Comparison of ENCODE assay signal across 9 cellular contexts in the genomic region with DNA sequence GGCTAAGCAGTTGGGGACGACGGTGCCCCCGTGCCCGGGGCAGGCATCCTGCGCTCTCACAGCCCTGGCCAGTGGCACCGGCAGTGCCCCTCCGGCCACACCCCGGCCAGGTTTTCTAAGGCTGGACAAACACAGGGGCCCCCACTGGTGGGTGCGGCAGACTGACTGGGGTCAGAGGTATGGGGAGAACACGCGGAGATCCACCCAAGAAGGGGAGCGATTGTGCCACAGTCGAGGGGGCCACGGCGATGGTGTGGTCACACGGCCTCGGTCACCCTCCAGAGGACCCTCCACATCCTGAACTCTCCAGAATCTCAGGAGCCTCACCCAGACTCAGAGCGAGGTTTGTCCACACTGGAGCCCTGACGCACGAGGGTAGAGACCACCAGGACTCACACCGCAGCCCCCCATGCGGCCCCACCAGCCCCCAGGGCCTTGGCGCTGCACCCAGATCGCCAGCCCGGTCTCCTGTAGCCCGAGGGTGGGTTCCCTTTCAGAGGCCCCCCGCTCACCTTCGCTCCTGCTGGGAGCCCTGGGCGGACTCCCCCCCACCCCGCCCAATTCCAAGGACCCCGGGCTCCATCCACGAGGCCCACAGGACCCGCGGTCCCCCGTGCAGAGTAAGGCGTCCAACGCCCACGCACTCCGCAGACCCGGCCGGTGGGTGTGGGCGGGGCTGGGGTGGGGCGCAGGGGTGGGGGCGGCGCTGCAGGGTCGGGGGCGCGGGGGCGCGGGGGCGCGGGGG. TPM values are rescaled to one million over a fixed set of nuclear protein-coding genes. Genes with fewer than 3 reads are reported as not detected.
DNase-seq lines count a peak whose midpoint lies in the region; ATAC-seq, FAIRE-seq and TF ChIP-seq lines count a peak whose summit lies in the region.
"Had no signal": no experiment of that assay in that cellular context is flagged by ENCODE, and none has a peak within 500 bp of the region (broad histone marks: within the 10 kb centered on the region; RNA-seq: fewer than 3 reads in every experiment).

No MANE protein-coding gene starts in this region.

- peaks cover 34% of the 10 kb centered on the region for H3K4me1 ChIP-seq in CD4-positive, alpha-beta memory T cell (ENCODE audit: insufficient read depth, low read length)

- no peaks in the 10 kb centered on the region for H3K27me3 Mint-ChIP-seq in CD4-positive, alpha-beta memory T cell

- no peaks in the 10 kb centered on the region for H3K36me3 ChIP-seq in CD4-positive, alpha-beta memory T cell (ENCODE audit: insufficient read depth, low read length)
- H3K36me3 ChIP-seq: pancreas had no signal

- ATAC-seq in HG02588 (IDR thresholded peaks at IDR 0.05; ENCODE audit: unreplicated experiment) (peak; percentile 8), omental fat pad (ENCODE audit: low FRiP score) (peak; percentile 12), HG02678 (IDR thresholded peaks at IDR 0.05; ENCODE audit: unreplicated experiment) (no peak)

- peak overlapping the region; percentile 82 to 95 (median 90) for H3K27ac Mint-ChIP-seq in CD4-positive, alpha-beta memory T cell

- peak overlapping the region; percentile 46 for H3K27ac ChIP-seq in CD4-positive, alpha-beta memory T cell (ENCODE audit: low read depth, low read length)
- H3K27ac ChIP-seq in coronary artery: peak overlapping the region in 1 of 2 donors; percentile 87

- no peaks in the 10 kb centered on the region for H3K9me3 ChIP-seq in CD4-positive, alpha-beta memory T cell (ENCODE audit: control insufficient read depth in 1 of 2, low read length in 2 of 2)
- H3K9me3 ChIP-seq: pancreas had no signal

- CTCF ChIA-PET in CD4-positive, alpha-beta memory T cell (lab: Charles Lee; ENCODE audit: partially characterized antibody): interaction anchor here (0.9 to 1.9 kb wide), 6 partner anchors 8 to 35 kb away, joined by 3 to 6 read pairs (median 4); no protein-coding TSS in a partner anchor

- TF ChIP-seq POLR2A in H54 (IDR thresholded peaks at IDR 0.05; ENCODE audit: low read depth, low read length): no peak

- peak overlapping the region; percentile 6 to 50 for H3K4me3 ChIP-seq in CD4-positive, alpha-beta memory T cell (ENCODE audit: low read length in 2 of 2)
- H3K4me3 ChIP-seq in coronary artery: peak overlapping the region; percentile 75

- intact Hi-C loops in CD4-positive, alpha-beta memory T cell (cut with micrococcal nuclease): loop anchor here (1.0 to 5.0 kb wide), 2 partner anchors 16 to 81 kb away; no protein-coding TSS in a partner anchor

- H3K4me3 Mint-ChIP-seq in CD4-positive, alpha-beta memory T cell: peak overlapping the region; percentile 77 to 85 (median 83)

- peak in 1 of 5 donors; percentile 35 for DNase-seq in CD4-positive, alpha-beta memory T cell
- DNase-seq in coronary artery (ENCODE audit: low spot score): peak; percentile 73
- DNase-seq in omental fat pad (ENCODE audit: low spot score): no peak
- no peak for DNase-seq in H54 (ENCODE audit: insufficient read length, low spot score)
- DNase-seq in NCI-H226: no peak
- DNase-seq in AML-193 (lab: John Stamatoyannopoulos, UW): no peak

- POLR2A ChIA-PET in CD4-positive, alpha-beta memory T cell (lab: Charles Lee; ENCODE audit: partially characterized antibody): interaction anchor here (0.7 to 5.7 kb wide), 8 partner anchors 12 to 157 kb away, joined by 3 to 23 read pairs (median 8); partner anchors contain the start of genes D2HGDH, DTYMK and PDCD1

- peaks cover 0 to 6% (median 0%) of the 10 kb centered on the region in 8 donors for H3K9me3 Mint-ChIP-seq in CD4-positive, alpha-beta memory T cell

- no peak for TF ChIP-seq CTCF in coronary artery (IDR thresholded peaks at IDR 0.05)
- no peak for TF ChIP-seq CTCF in omental fat pad (IDR thresholded peaks at IDR 0.05)

- peaks cover 23 to 45% (median 33%) of the 10 kb centered on the region in 4 donors for H3K4me1 Mint-ChIP-seq in CD4-positive, alpha-beta memory T cell

- no peaks in the 10 kb centered on the region for H3K36me3 Mint-ChIP-seq in CD4-positive, alpha-beta memory T cell

- H3K27me3 ChIP-seq in CD4-positive, alpha-beta memory T cell (ENCODE audit: insufficient read depth, low read length): no peaks in the 10 kb centered on the region
- H3K27me3 ChIP-seq: pancreas had no signal

- no peak for FAIRE-seq in H54 (lab: Jason Lieb, UNC)
- FAIRE-seq: pancreas had no signal

RNA-seq across cellular contexts. Expression of gene PDCD1, which starts 15.2 kb away (rescaled TPM):
- total RNA-seq in CD4-positive, alpha-beta memory T cell: 1 to 10 TPM; 5.9 to 6.2 TPM
- polyA plus RNA-seq in CD4-positive, alpha-beta memory T cell: 10 to 100 TPM in 1 of 2 donors, 1 to 10 TPM in 1; 5.2 to 12.4 TPM
- 1 to 10 TPM in 1 of 4 donors, under 1 TPM in 3; 0.37 to 4.8 (median 0.68) TPM for total RNA-seq in omental fat pad

RNA-seq across cellular contexts. Expression of gene RTP5, which starts 26.0 kb away (rescaled TPM):
- under 1 TPM in 1 of 2 experiments, not detected in 1; 0.28 TPM for total RNA-seq in CD4-positive, alpha-beta memory T cell
- not detected for polyA plus RNA-seq in CD4-positive, alpha-beta memory T cell
- under 1 TPM in 1 of 4 donors, not detected in 3; 0.96 TPM for total RNA-seq in omental fat pad
- total RNA-seq: pancreas had no signal

RNA-seq across cellular contexts. Expression of gene NEU4, which starts 34.5 kb away (rescaled TPM):
- total RNA-seq in CD4-positive, alpha-beta memory T cell: under 1 TPM in 1 of 2 experiments, not detected in 1; 0.14 TPM
- 1 to 10 TPM in 1 of 2 donors, not detected in 1; 1.3 TPM for polyA plus RNA-seq in CD4-positive, alpha-beta memory T cell
- 1 to 10 TPM in 3 of 4 donors, under 1 TPM in 1; 0.79 to 4.4 (median 2.5) TPM for total RNA-seq in omental fat pad
- total RNA-seq: pancreas had no signal
